ENCODE assay signal across 10 cellular contexts in genomic region chr3:25843332-25843731, GRCh38. TPM values are rescaled to one million over a fixed set of nuclear protein-coding genes. Genes with fewer than 3 reads are reported as not detected.
DNase-seq lines count a peak whose midpoint lies in the region; FAIRE-seq and TF ChIP-seq lines count a peak whose summit lies in the region.
"Had no signal": no experiment of that assay in that cellular context is flagged by ENCODE, and none has a peak within 500 bp of the region (broad histone marks: within the 10 kb centered on the region; RNA-seq: fewer than 3 reads in every experiment).

No MANE protein-coding gene starts in this region.

- no peak overlapping the region for H3K4me3 ChIP-seq in SJCRH30

- H3K27ac ChIP-seq in C4-2B (no peak overlapping the region), SJCRH30 (no peak overlapping the region)

- TF ChIP-seq CTCF in C4-2B (conservative IDR thresholded peaks at IDR 0.05): peak; percentile 48
- peak; percentile 77 for TF ChIP-seq CTCF in chondrocyte (IDR thresholded peaks at IDR 0.05)
- TF ChIP-seq CTCF in neural crest cell (conservative IDR thresholded peaks at IDR 0.05): peak; percentile 54

- FAIRE-seq in urothelium cell line (lab: Jason Lieb, UNC): no peak
- FAIRE-seq: H1 had no signal

- peaks cover 3% of the 10 kb centered on the region; the same call in 1 of the 2 replicates for H3K27me3 ChIP-seq in SJCRH30

- H3K36me3 ChIP-seq in SJCRH30: no peaks in the 10 kb centered on the region

- H3K36me3 Mint-ChIP-seq in chondrocyte (ENCODE audit: low read depth) (no peaks in the 10 kb centered on the region), neural crest cell (ENCODE audit: low read depth) (no peaks in the 10 kb centered on the region)
- H3K36me3 Mint-ChIP-seq in activated naive CD8-positive, alpha-beta T cell treated with anti-CD3 and anti-CD28 coated beads for 36 hours: no peaks in the 10 kb centered on the region

- DNase-seq in MV-4-11 (lab: John Stamatoyannopoulos, UW) (peak; percentile 1), chondrocyte (ENCODE audit: low spot score) (no peak), neural crest cell (ENCODE audit: low read depth, low spot score) (no peak), urothelium cell line (ENCODE audit: low spot score) (no peak), SJCRH30 (no peak)
- DNase-seq in activated naive CD8-positive, alpha-beta T cell treated with anti-CD3 and anti-CD28 coated beads for 36 hours: no peak
- no peak for DNase-seq in stimulated activated CD4-positive, alpha-beta T cell treated with anti-CD3 and anti-CD28 coated beads, Interleukin-15, amount 100 ng/mL, for 24 hours
- DNase-seq: RPMI8226 had no signal

- no peaks in the 10 kb centered on the region for H3K9me3 ChIP-seq in SJCRH30 (replicated peaks)

- no peak overlapping the region for H3K27ac Mint-ChIP-seq in chondrocyte (ENCODE audit: unreplicated experiment)
- H3K27ac Mint-ChIP-seq in neural crest cell (ENCODE audit: unreplicated experiment): no peak overlapping the region
- no peak overlapping the region for H3K27ac Mint-ChIP-seq in activated naive CD8-positive, alpha-beta T cell treated with anti-CD3 and anti-CD28 coated beads for 36 hours

- H3K4me1 ChIP-seq in SJCRH30: no peaks in the 10 kb centered on the region

- H3K4me3 Mint-ChIP-seq in chondrocyte (ENCODE audit: unreplicated experiment) (no peak overlapping the region), neural crest cell (no peak overlapping the region)
- H3K4me3 Mint-ChIP-seq in activated naive CD8-positive, alpha-beta T cell treated with anti-CD3 and anti-CD28 coated beads for 36 hours: no peak overlapping the region

- H3K27me3 Mint-ChIP-seq in chondrocyte (ENCODE audit: low read depth): peaks cover 8% of the 10 kb centered on the region
- H3K27me3 Mint-ChIP-seq in neural crest cell (ENCODE audit: low read depth): no peaks in the 10 kb centered on the region
- H3K27me3 Mint-ChIP-seq in activated naive CD8-positive, alpha-beta T cell treated with anti-CD3 and anti-CD28 coated beads for 36 hours: peaks cover 5% of the 10 kb centered on the region

- H3K9me3 Mint-ChIP-seq in chondrocyte (ENCODE audit: low read depth): peaks cover 4% of the 10 kb centered on the region
- peaks cover 4% of the 10 kb centered on the region for H3K9me3 Mint-ChIP-seq in neural crest cell
- H3K9me3 Mint-ChIP-seq in activated naive CD8-positive, alpha-beta T cell treated with anti-CD3 and anti-CD28 coated beads for 36 hours: peaks cover 1% of the 10 kb centered on the region

- H3K4me1 Mint-ChIP-seq in chondrocyte (ENCODE audit: low read depth) (no peaks in the 10 kb centered on the region), neural crest cell (peaks cover 6% of the 10 kb centered on the region)
- no peaks in the 10 kb centered on the region for H3K4me1 Mint-ChIP-seq in activated naive CD8-positive, alpha-beta T cell treated with anti-CD3 and anti-CD28 coated beads for 36 hours

RNA-seq across cellular contexts. Expression of gene OXSM, which starts 53.4 kb away (rescaled TPM):
- total RNA-seq in chondrocyte: 8.8 to 10.0 TPM (median 9.2 TPM) in 3 replicates
- 8.7 and 12.5 TPM in 2 replicates for total RNA-seq in neural crest cell
- 18.4 and 20.5 TPM in 2 replicates for total RNA-seq in SJCRH30 (2014; rRNA removed; shearing (Covaris generic))
- total RNA-seq in activated naive CD8-positive, alpha-beta T cell treated with anti-CD3 and anti-CD28 coated beads for 36 hours: 10 to 100 TPM; 14.2 to 15.0 TPM
